In genomic region chr14:88872976-88873375, GRCh38 we compare ENCODE assay signal across 18 cellular contexts.
"Had no signal": no experiment of that assay in that cellular context is flagged by ENCODE, and none has a peak within 500 bp of the region (broad histone marks: within the 10 kb centered on the region; RNA-seq: fewer than 3 reads in every experiment).

No MANE protein-coding gene starts in this region.

- H3K4me1 Mint-ChIP-seq: naive B cell had no signal

- H3K27me3 Mint-ChIP-seq: naive B cell, type B pancreatic cell had no signal

- H3K27ac Mint-ChIP-seq: type B pancreatic cell had no signal

- ATAC-seq: gastroesophageal sphincter, left cardiac atrium had no signal

- H3K27ac ChIP-seq: coronary artery, gastroesophageal sphincter, hepatocyte, left ventricle myocardium inferior, right atrium auricular region, suprapubic skin, thyroid gland had no signal

- H3K4me3 ChIP-seq: coronary artery, dorsolateral prefrontal cortex, gastroesophageal sphincter, hepatocyte, left ventricle myocardium inferior, lung, right atrium auricular region, suprapubic skin, thyroid gland had no signal

- H3K4me2 ChIP-seq: hepatocyte had no signal

- H2AFZ ChIP-seq: hepatocyte had no signal

- H3K27me3 ChIP-seq: dorsolateral prefrontal cortex, gastroesophageal sphincter, hepatocyte, right atrium auricular region, suprapubic skin, thyroid gland had no signal

- H3K9me3 Mint-ChIP-seq: naive B cell, type B pancreatic cell had no signal

- H3K4me1 ChIP-seq: gastroesophageal sphincter, left ventricle myocardium inferior, right atrium auricular region, suprapubic skin, thyroid gland had no signal

- H3K9me3 ChIP-seq: gastroesophageal sphincter, left ventricle myocardium inferior, right atrium auricular region, suprapubic skin, thyroid gland had no signal

- DNase-seq: dorsolateral prefrontal cortex; effector CD8-positive, alpha-beta T cell; kidney; left cardiac atrium; left ventricle myocardium inferior; mesendoderm; naive B cell; small intestine; stimulated activated CD4-positive, alpha-beta T cell treated with anti-CD3 and anti-CD28 coated beads, Interleukin-12 subunit alpha, Interleukin-12 subunit beta, amount 100 ng/mL, for 4 hours; stimulated activated naive CD4-positive, alpha-beta T cell treated with Interleukin-2 at 50 U/mL for 16 hours; thyroid gland had no signal

- H3K79me2 ChIP-seq: hepatocyte had no signal

- H3K4me3 Mint-ChIP-seq: naive B cell, type B pancreatic cell had no signal
